Comparison of ENCODE assay signal across 9 cellular contexts in genomic region chr5:83718195-83718825, GRCh38. TPM values are rescaled to one million over a fixed set of nuclear protein-coding genes. Genes with fewer than 3 reads are reported as not detected.
DNase-seq lines count a peak whose midpoint lies in the region; ATAC-seq and TF ChIP-seq lines count a peak whose summit lies in the region.
"Had no signal": no experiment of that assay in that cellular context is flagged by ENCODE, and none has a peak within 500 bp of the region (broad histone marks: within the 10 kb centered on the region; RNA-seq: fewer than 3 reads in every experiment).

No MANE protein-coding gene starts in this region.

- H3K9me3 Mint-ChIP-seq in Caco-2 (ENCODE audit: unreplicated experiment): no peaks in the 10 kb centered on the region

- no peak overlapping the region for H3K4me2 ChIP-seq in neuronal stem cell (ENCODE audit: insufficient read depth, low read length, poor library complexity, severe bottlenecking)

- no peak overlapping the region for H2AFZ ChIP-seq in neuronal stem cell (ENCODE audit: low read length)

- H3K79me1 ChIP-seq in neuronal stem cell (ENCODE audit: low read depth, low read length): no peaks in the 10 kb centered on the region

- no peak overlapping the region for H4K8ac ChIP-seq in neuronal stem cell (ENCODE audit: low read depth, low read length)

- no peak overlapping the region for H2BK15ac ChIP-seq in neuronal stem cell (ENCODE audit: low read length)

- no peak overlapping the region for H2AK5ac ChIP-seq in neuronal stem cell (ENCODE audit: low read depth, low read length)

- H3K18ac ChIP-seq in neuronal stem cell (ENCODE audit: low read length): no peak overlapping the region

- no peaks in the 10 kb centered on the region; the same call in none of the 2 replicates for H3K27me3 ChIP-seq in Caco-2 (replicated peaks; ENCODE audit: control insufficient read depth, insufficient read depth, low read length)
- H3K27me3 ChIP-seq in neuronal stem cell (ENCODE audit: control insufficient read depth in 3 of 3, insufficient read depth in 3 of 3, low read depth in 1 of 3, low read length in 3 of 3): peaks cover 0 to 40% (median 0%) of the 10 kb centered on the region in 3 experiments

- H3K23ac ChIP-seq in neuronal stem cell (ENCODE audit: low read depth, low read length, poor library complexity): no peak overlapping the region

- intact Hi-C loops in Caco-2 (cut with micrococcal nuclease; ENCODE audit: unreplicated experiment): loop anchor here (1.0 to 10.0 kb wide), 3 partner anchors 537 to 736 kb away; no protein-coding TSS in a partner anchor

- H3K36me3 Mint-ChIP-seq in Caco-2 (ENCODE audit: insufficient read depth, unreplicated experiment): no peaks in the 10 kb centered on the region

- peaks cover 29% of the 10 kb centered on the region for H3K4me1 Mint-ChIP-seq in Caco-2 (ENCODE audit: low read depth, unreplicated experiment)

- H3K36me3 ChIP-seq in Caco-2 (ENCODE audit: control insufficient read depth, insufficient read depth, low read length): no peaks in the 10 kb centered on the region
- no peaks in the 10 kb centered on the region for H3K36me3 ChIP-seq in neuronal stem cell (replicated peaks in 1 of 2; ENCODE audit: control insufficient read depth in 2 of 2, insufficient read depth in 2 of 2, low read length in 2 of 2)

- no peak overlapping the region for H3K14ac ChIP-seq in neuronal stem cell (ENCODE audit: low read length)

- peak; percentile 81 to 88 for TF ChIP-seq CTCF in Caco-2 (IDR thresholded peaks at IDR 0.05; ENCODE audit: insufficient read depth in 1 of 2, low read depth in 1 of 2, low read length in 1 of 2, severe bottlenecking in 1 of 2, unreplicated experiment in 1 of 2)
- peak; percentile 86 for TF ChIP-seq CTCF in fibroblast of mammary gland (conservative IDR thresholded peaks at IDR 0.05; ENCODE audit: control insufficient read depth, insufficient read depth, low read depth, low read length)

- H3K27me3 Mint-ChIP-seq in Caco-2 (ENCODE audit: insufficient read depth, unreplicated experiment): peaks cover 11% of the 10 kb centered on the region

- H2BK5ac ChIP-seq in neuronal stem cell (ENCODE audit: low read length): no peak overlapping the region

- H3K9me3 ChIP-seq in Caco-2: no peaks in the 10 kb centered on the region
- no peaks in the 10 kb centered on the region for H3K9me3 ChIP-seq in neuronal stem cell (replicated peaks in 1 of 2; ENCODE audit: control insufficient read depth in 2 of 2, insufficient read depth in 1 of 2, low read depth in 1 of 2, low read length in 2 of 2)

- H3K27ac Mint-ChIP-seq in Caco-2 (ENCODE audit: unreplicated experiment): no peak overlapping the region

- H4K91ac ChIP-seq in neuronal stem cell (ENCODE audit: low read depth, low read length, poor library complexity): no peak overlapping the region

- no peak overlapping the region for H3K9ac ChIP-seq in neuronal stem cell (ENCODE audit: low read depth, low read length, poor library complexity)

- H3K4me3 Mint-ChIP-seq in Caco-2 (ENCODE audit: unreplicated experiment): peak overlapping the region; percentile 6

- ATAC-seq in GM19035 (IDR thresholded peaks at IDR 0.05; ENCODE audit: unreplicated experiment): peak; percentile 73
- ATAC-seq in HG03066 (IDR thresholded peaks at IDR 0.05; ENCODE audit: low read depth, unreplicated experiment): peak; percentile 84

- H2BK120ac ChIP-seq in neuronal stem cell (ENCODE audit: low read depth, low read length): no peak overlapping the region

- DNase-seq in Caco-2 (peak; percentile 57 to 73), NCI-H1694 treated with DMSO at 0.1 percent for 48 hours (lab: John Stamatoyannopoulos, UW) (peak; percentile 57), SW480 (ENCODE audit: low spot score) (peak; percentile 77), fibroblast of mammary gland (ENCODE audit: low read depth) (peak; percentile 69), neuronal stem cell (ENCODE audit: low spot score) (peak; percentile 57)
- no peak for DNase-seq in activated CD4-positive, CD25-positive, alpha-beta regulatory T cell treated with anti-CD3 and anti-CD28 coated beads, Interleukin-2, amount 50 U/mL, for 72 hours

- H3K4me3 ChIP-seq in Caco-2 (ENCODE audit: low read depth, low read length) (no peak overlapping the region), fibroblast of mammary gland (ENCODE audit: control insufficient read depth, low read depth, low read length) (no peak overlapping the region), neuronal stem cell (ENCODE audit: low read length in 2 of 2) (no peak overlapping the region)

- POLR2A ChIA-PET in Caco-2 (lab: Charles Lee): no interaction called here

- H3K4me1 ChIP-seq in Caco-2 (peaks cover 5% of the 10 kb centered on the region), neuronal stem cell (ENCODE audit: control insufficient read depth in 2 of 2, insufficient read depth in 1 of 2, low read depth in 1 of 2, low read length in 2 of 2) (peaks cover 0 to 4% of the 10 kb centered on the region in 2 donors)

- no TSS peak for BruUV-seq in Caco-2 (replicated peaks; lab: Mats Ljungman, UMichigan)

- CTCF ChIA-PET in Caco-2 (lab: Charles Lee): interaction anchor here (0.6 to 1.1 kb wide), 4 partner anchors 209 to 1331 kb away, joined by 3 to 5 read pairs (median 4); no protein-coding TSS in a partner anchor

- no peak overlapping the region for H2BK12ac ChIP-seq in neuronal stem cell (ENCODE audit: low read length)

- H3K4ac ChIP-seq in neuronal stem cell (ENCODE audit: low read length): no peak overlapping the region

- WGBS in neuronal stem cell (ENCODE audit: extremely low coverage in 2 of 2, insufficient read length in 2 of 2, insufficient replicate concordance in 1 of 2), 2 donors: no CpG with 5 or more reads among the region's 6 CpGs

- H3K27ac ChIP-seq in neuronal stem cell (replicated peaks; ENCODE audit: low read length): no peak overlapping the region

RNA-seq across cellular contexts. Expression of gene HAPLN1, which starts 2.3 kb away (rescaled TPM):
- total RNA-seq in Caco-2 (2022): 2.4 and 4.9 TPM in 2 replicates
- 0.32 TPM for polyA plus RNA-seq in neuronal stem cell (2013, experiment 1 of 2)
- polyA plus RNA-seq in neuronal stem cell (2013, experiment 2 of 2): 0.22 TPM
- total RNA-seq: activated CD8-positive, alpha-beta memory T cell treated with anti-CD3 and anti-CD28 coated beads for 36 hours had no signal
